In the genomic region with DNA sequence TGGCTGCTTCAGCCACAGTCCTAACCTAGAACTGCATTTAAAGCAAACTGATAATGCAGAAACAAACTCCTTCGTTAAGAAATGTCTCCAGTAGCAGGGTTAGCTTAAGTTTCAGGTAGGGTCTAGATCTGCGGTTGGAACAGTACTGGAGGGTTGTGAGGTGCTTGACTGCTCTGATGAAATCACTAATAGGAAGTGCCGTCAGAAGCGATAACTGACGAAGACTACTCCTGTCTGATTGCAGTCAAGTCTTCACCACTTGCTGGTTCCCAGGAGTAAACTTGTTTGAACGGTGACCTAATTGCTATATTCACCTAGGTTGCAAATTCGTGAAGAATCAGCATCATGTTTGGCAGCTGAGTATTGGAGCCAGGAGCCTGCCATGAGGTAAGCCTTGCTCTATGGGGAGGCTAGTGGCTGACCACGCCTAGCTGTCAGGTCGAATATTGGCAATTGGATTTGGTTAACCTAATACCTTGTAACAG, we compare ENCODE assay signal across 8 cellular contexts. TPM values are rescaled to one million over a fixed set of nuclear protein-coding genes. Genes with fewer than 3 reads are reported as not detected.
DNase-seq lines count a peak whose midpoint lies in the region; ATAC-seq and TF ChIP-seq lines count a peak whose summit lies in the region.

No MANE protein-coding gene starts in this region.

- peak overlapping the region; percentile 91 for H3K27ac ChIP-seq in CD4-positive, alpha-beta T cell (ENCODE audit: low read depth, low read length)
- H3K27ac ChIP-seq in ascending aorta (peak overlapping the region in 1 of 2 donors; percentile 76), right lobe of liver (peak overlapping the region; percentile 85 to 91 (median 90)), upper lobe of left lung (peak overlapping the region; percentile 81 to 90 (median 90))

- 5% methylated on average over 8 of the region's 9 CpGs for WGBS in right lobe of liver (ENCODE audit: insufficient coverage, low coverage, low lambda C conversion rate, missing lambda C conversion rate)
- WGBS in upper lobe of left lung, 2 donors = 6 to 10% methylated on average over 8 to 9 of the region's 9 CpGs

- DNase-seq in CD4-positive, alpha-beta T cell = peak in 1 of 10 experiments; percentile 50
- no peak for DNase-seq in MG63
- no peak for DNase-seq in ascending aorta (ENCODE audit: low spot score in 2 of 2)
- DNase-seq in right lobe of liver = no peak
- peak in 1 of 2 donors; percentile 49 for DNase-seq in upper lobe of left lung
- no peak for DNase-seq in NCI-H524 (lab: John Stamatoyannopoulos, UW)
- no peak for DNase-seq in pons (ENCODE audit: low spot score)
- no peak for DNase-seq in foreskin melanocyte

- CTCF ChIA-PET in CD4-positive, alpha-beta T cell (lab: Charles Lee) = interaction anchor here (0.8 to 4.5 kb wide), 4 partner anchors 13 to 81 kb away, joined by 3 to 18 read pairs (median 6); no protein-coding TSS in a partner anchor

- no peaks in the 10 kb centered on the region for H3K27me3 ChIP-seq in CD4-positive, alpha-beta T cell (ENCODE audit: control insufficient read depth, insufficient read depth, low read length)
- no peaks in the 10 kb centered on the region for H3K27me3 ChIP-seq in MG63
- no peaks in the 10 kb centered on the region for H3K27me3 ChIP-seq in ascending aorta
- H3K27me3 ChIP-seq in right lobe of liver = no peaks in the 10 kb centered on the region
- no peaks in the 10 kb centered on the region for H3K27me3 ChIP-seq in upper lobe of left lung

- H3K4me1 ChIP-seq in ascending aorta = peaks cover 4 to 26% of the 10 kb centered on the region in 2 donors
- H3K4me1 ChIP-seq in right lobe of liver = peaks cover 0 to 52% (median 10%) of the 10 kb centered on the region in 4 donors
- H3K4me1 ChIP-seq in upper lobe of left lung = peaks cover 26 to 55% (median 33%) of the 10 kb centered on the region in 4 donors

- no peaks in the 10 kb centered on the region for H3K9me3 ChIP-seq in CD4-positive, alpha-beta T cell (ENCODE audit: control insufficient read depth, low read length)
- H3K9me3 ChIP-seq in MG63 (no peaks in the 10 kb centered on the region), ascending aorta (no peaks in the 10 kb centered on the region), right lobe of liver (no peaks in the 10 kb centered on the region), upper lobe of left lung (no peaks in the 10 kb centered on the region)

- POLR2A ChIA-PET in CD4-positive, alpha-beta T cell (lab: Charles Lee) = interaction anchor here (2.0 to 2.6 kb wide), 2 partner anchors 13 to 24 kb away, joined by 17 to 49 read pairs; partner anchors contain the start of gene TRPV2

- intact Hi-C loops in CD4-positive, alpha-beta T cell (cut with DNase I, micrococcal nuclease) = loop anchor here (1.0 to 5.0 kb wide), 7 partner anchors 13 to 1877 kb away; partner anchors contain the start of genes LRRC75A (in 1 of the 2), NCOR1 (in 1 of the 2), PIGL (in 1 of the 2) and SMCR8 (in 1 of the 2)
- intact Hi-C loops in ascending aorta (cut with DNase I) = no loop called here
- intact Hi-C loops in right lobe of liver (cut with DNase I) = no loop called here

- no peaks in the 10 kb centered on the region for H3K9me3 Mint-ChIP-seq in CD4-positive, alpha-beta T cell

- no peak for TF ChIP-seq EP300 in upper lobe of left lung (IDR thresholded peaks at IDR 0.05)

- H3K4me1 Mint-ChIP-seq in CD4-positive, alpha-beta T cell (ENCODE audit: low read depth) = peaks cover 56% of the 10 kb centered on the region

- H3K4me3 ChIP-seq in MG63 (peak overlapping the region; percentile 80), ascending aorta (peak overlapping the region; percentile 85 to 89), right lobe of liver (peak overlapping the region; percentile 83 to 91 (median 86)), upper lobe of left lung (peak overlapping the region; percentile 60 to 94 (median 74))

- peak; percentile 47 for ATAC-seq in CD4-positive, alpha-beta T cell (ENCODE audit: poor library complexity)
- ATAC-seq in right lobe of liver = peak in 1 of 4 donors; percentile 4
- no peak for ATAC-seq in upper lobe of left lung (ENCODE audit: low FRiP score in 2 of 2)

- peak overlapping the region; percentile 100 for H3K4me3 Mint-ChIP-seq in CD4-positive, alpha-beta T cell

- no peaks in the 10 kb centered on the region for H3K27me3 Mint-ChIP-seq in CD4-positive, alpha-beta T cell

- peaks cover 58% of the 10 kb centered on the region for H3K36me3 Mint-ChIP-seq in CD4-positive, alpha-beta T cell (ENCODE audit: low read depth)

- H3K27ac Mint-ChIP-seq in CD4-positive, alpha-beta T cell = peak overlapping the region; percentile 96

- no peak for TF ChIP-seq CTCF in CD4-positive, alpha-beta T cell (IDR thresholded peaks at IDR 0.05)
- TF ChIP-seq CTCF in ascending aorta (IDR thresholded peaks at IDR 0.05) (no peak), right lobe of liver (IDR thresholded peaks at IDR 0.05) (no peak), upper lobe of left lung (IDR thresholded peaks at IDR 0.05) (no peak)

- H3K36me3 ChIP-seq in MG63 (peaks cover 53% of the 10 kb centered on the region), ascending aorta (peaks cover 12 to 44% of the 10 kb centered on the region in 2 donors), right lobe of liver (peaks cover 0 to 41% (median 11%) of the 10 kb centered on the region in 4 donors), upper lobe of left lung (peaks cover 15 to 45% (median 30%) of the 10 kb centered on the region in 4 donors)

- TF ChIP-seq POLR2A in right lobe of liver (IDR thresholded peaks at IDR 0.05) = no peak
- TF ChIP-seq POLR2A in upper lobe of left lung (IDR thresholded peaks at IDR 0.05) = no peak

RNA-seq across cellular contexts. Expression of gene TRPV2, which starts 24.5 kb away (rescaled TPM):
- total RNA-seq in CD4-positive, alpha-beta T cell = 10 to 100 TPM; 42.8 to 45.2 TPM
- total RNA-seq in MG63 (2014; rRNA removed; shearing (Covaris generic); ENCODE audit: low replicate concordance) = 0.05 and 0.30 TPM in 2 replicates
- total RNA-seq in ascending aorta (26.1 TPM), right lobe of liver (1 to 10 TPM; 3.3 to 8.2 (median 4.8) TPM), upper lobe of left lung (100 to 1,000 TPM in 2 of 6 donors, 10 to 100 TPM in 4; 33.4 to 127 (median 48.6) TPM)

RNA-seq across cellular contexts. Expression of gene LRRC75A, which starts 52.1 kb away (rescaled TPM):
- 1 to 10 TPM; 1.5 to 1.9 TPM for total RNA-seq in CD4-positive, alpha-beta T cell
- 0.03 TPM in 1 of 2 replicates, not detected in the other for total RNA-seq in MG63 (2014; rRNA removed; shearing (Covaris generic); ENCODE audit: low replicate concordance)
- total RNA-seq in ascending aorta (1.2 TPM), right lobe of liver (under 1 TPM; 0.12 to 0.62 (median 0.22) TPM), upper lobe of left lung (1 to 10 TPM; 2.1 to 7.3 (median 5.2) TPM)

RNA-seq across cellular contexts. Expression of gene UBB, which starts 59.0 kb away (rescaled TPM):
- 100 to 1,000 TPM; 646 to 647 TPM for total RNA-seq in CD4-positive, alpha-beta T cell
- total RNA-seq in MG63 (2014; rRNA removed; shearing (Covaris generic); ENCODE audit: low replicate concordance) = 957 and 1,097 TPM in 2 replicates
- total RNA-seq in ascending aorta = 615 TPM
- total RNA-seq in right lobe of liver = 1,000 to 10,000 TPM; 1,045 to 2,319 (median 1,420) TPM
- total RNA-seq in upper lobe of left lung = 1,000 to 10,000 TPM in 3 of 6 donors, 100 to 1,000 TPM in 3; 281 to 1,666 (median 998) TPM

Comparison
In these comparisons a context has a peak if more than half of its experiments do, and no peak if none do; other contexts are left out.
1. intact Hi-C loops: an anchor here in CD4-positive, alpha-beta T cell (1.0 to 5.0 kb wide); none called in ascending aorta and right lobe of liver.